17 cellular contexts compared by ENCODE assay signal in genomic region chr3:111311126-111311525, GRCh38.
DNase-seq lines count a peak whose midpoint lies in the region; ATAC-seq and TF ChIP-seq lines count a peak whose summit lies in the region.
"Had no signal": no experiment of that assay in that cellular context is flagged by ENCODE, and none has a peak within 500 bp of the region (broad histone marks: within the 10 kb centered on the region; RNA-seq: fewer than 3 reads in every experiment).

No MANE protein-coding gene starts in this region.

- TF ChIP-seq POLR2A in transverse colon (IDR thresholded peaks at IDR 0.05): no peak

- no peaks in the 10 kb centered on the region for H4K20me1 ChIP-seq in BLaER1

- POLR2A ChIA-PET in MCF 10A (lab: Yijun Ruan, JAX): interaction anchor here (0.5 kb wide), 1 partner anchor 1626 kb away, joined by 3 read pairs; no protein-coding TSS in a partner anchor

- H3K4me1 ChIP-seq in BLaER1: peaks cover 53% of the 10 kb centered on the region
- H3K4me1 ChIP-seq in transverse colon: peaks cover 0 to 29% (median 0%) of the 10 kb centered on the region in 4 donors
- H3K4me1 ChIP-seq: prostate gland had no signal

- peak overlapping the region; percentile 93 for H3K27ac Mint-ChIP-seq in T-helper 2 cell treated with Interferon-gamma antibody and Interleukin-4, amounts not matched to agents 5 μg/mL and 100 μg/mL, for 36 hours
- H3K27ac Mint-ChIP-seq in endothelial cell (ENCODE audit: unreplicated experiment): peak overlapping the region; percentile 8
- H3K27ac Mint-ChIP-seq in MCF 10A (ENCODE audit: low read depth, unreplicated experiment): no peak overlapping the region

- ATAC-seq in GM18511 (IDR thresholded peaks at IDR 0.05; ENCODE audit: unreplicated experiment): peak; percentile 33
- ATAC-seq in GM21447 (IDR thresholded peaks at IDR 0.05; ENCODE audit: unreplicated experiment): no peak

- peak overlapping the region; percentile 66 for H3K4me2 ChIP-seq in BLaER1

- CTCF ChIA-PET in MCF 10A (lab: Yijun Ruan, JAX): interaction anchor here (1.5 kb wide), 1 partner anchor 27 kb away, joined by 6 read pairs; no protein-coding TSS in a partner anchor

- H3K4me1 Mint-ChIP-seq in T-helper 2 cell treated with Interferon-gamma antibody and Interleukin-4, amounts not matched to agents 5 μg/mL and 100 μg/mL, for 36 hours (ENCODE audit: low read depth): peaks cover 40% of the 10 kb centered on the region
- H3K4me1 Mint-ChIP-seq in endothelial cell (ENCODE audit: unreplicated experiment) (peaks cover 18% of the 10 kb centered on the region), MCF 10A (ENCODE audit: insufficient read depth, unreplicated experiment) (no peaks in the 10 kb centered on the region)

- H3K27me3 ChIP-seq in BLaER1: no peaks in the 10 kb centered on the region
- H3K27me3 ChIP-seq in transverse colon: no peaks in the 10 kb centered on the region

- peak overlapping the region; percentile 65 for H3K4me3 Mint-ChIP-seq in T-helper 2 cell treated with Interferon-gamma antibody and Interleukin-4, amounts not matched to agents 5 μg/mL and 100 μg/mL, for 36 hours
- H3K4me3 Mint-ChIP-seq in endothelial cell (ENCODE audit: unreplicated experiment) (no peak overlapping the region), MCF 10A (ENCODE audit: unreplicated experiment) (no peak overlapping the region)

- H3K9ac ChIP-seq in BLaER1: peak overlapping the region; percentile 42; the same call in 1 of the 2 replicates

- intact Hi-C loops in transverse colon (cut with DNase I; ENCODE audit: low total_unique reads) (no loop called here), MCF 10A (cut with micrococcal nuclease) (no loop called here)

- H3K9me3 Mint-ChIP-seq in T-helper 2 cell treated with Interferon-gamma antibody and Interleukin-4, amounts not matched to agents 5 μg/mL and 100 μg/mL, for 36 hours: no peaks in the 10 kb centered on the region
- H3K9me3 Mint-ChIP-seq in endothelial cell (ENCODE audit: unreplicated experiment): no peaks in the 10 kb centered on the region
- H3K9me3 Mint-ChIP-seq in MCF 10A (ENCODE audit: unreplicated experiment): no peaks in the 10 kb centered on the region

- no TSS peak for BruUV-seq in MCF 10A (replicated peaks; lab: Mats Ljungman, UMichigan)

- no peak for TF ChIP-seq EP300 in transverse colon (IDR thresholded peaks at IDR 0.05; ENCODE audit: low read depth)

- H3K27me3 Mint-ChIP-seq in T-helper 2 cell treated with Interferon-gamma antibody and Interleukin-4, amounts not matched to agents 5 μg/mL and 100 μg/mL, for 36 hours (ENCODE audit: low read depth): no peaks in the 10 kb centered on the region
- H3K27me3 Mint-ChIP-seq in endothelial cell (ENCODE audit: unreplicated experiment): no peaks in the 10 kb centered on the region
- H3K27me3 Mint-ChIP-seq in MCF 10A (ENCODE audit: insufficient read depth, unreplicated experiment): no peaks in the 10 kb centered on the region

- no peaks in the 10 kb centered on the region for H3K36me3 Mint-ChIP-seq in T-helper 2 cell treated with Interferon-gamma antibody and Interleukin-4, amounts not matched to agents 5 μg/mL and 100 μg/mL, for 36 hours (ENCODE audit: low read depth)
- H3K36me3 Mint-ChIP-seq in endothelial cell (ENCODE audit: low read depth, unreplicated experiment) (no peaks in the 10 kb centered on the region), MCF 10A (ENCODE audit: insufficient read depth, unreplicated experiment) (no peaks in the 10 kb centered on the region)

- H3K4me3 ChIP-seq in BLaER1 (no peak overlapping the region), transverse colon (no peak overlapping the region)
- H3K4me3 ChIP-seq: prostate gland, SK-N-MC, thoracic aorta had no signal

- DNase-seq in T-helper 2 cell treated with Interferon-gamma antibody and Interleukin-4, amounts not matched to agents 5 μg/mL and 100 μg/mL, for 36 hours (ENCODE audit: low spot score): no peak
- DNase-seq in endothelial cell (ENCODE audit: low spot score) (no peak), transverse colon (no peak), MCF 10A (ENCODE audit: unreplicated experiment) (no peak), activated gamma-delta T cell (lab: John Stamatoyannopoulos, UW) (no peak)
- DNase-seq: activated effector memory CD4-positive, alpha-beta T cell treated with Interleukin-2 at 50 U/mL for 16 hours; central memory CD4-positive, alpha-beta T cell; DMS79; kidney; NCI-H1048; stimulated activated CD4-positive, alpha-beta T cell treated with anti-CD3 and anti-CD28 coated beads, Interleukin-15, amount 100 ng/mL, for 24 hours had no signal

- H3K27ac ChIP-seq in BLaER1 (peak overlapping the region; percentile 79), transverse colon (no peak overlapping the region)
- H3K27ac ChIP-seq: prostate gland, SK-N-MC, thoracic aorta had no signal

- in situ Hi-C loops in transverse colon (cut with MboI; ENCODE audit: low pct_ligation_motif_present in 1 of 4, low pct_unique_long_range_greater_than_20kb in 1 of 4, low sequenced_read_pairs in 3 of 4): no loop called here

- peaks cover 11% of the 10 kb centered on the region for H3K9me3 ChIP-seq in BLaER1
- no peaks in the 10 kb centered on the region for H3K9me3 ChIP-seq in transverse colon
- H3K9me3 ChIP-seq: prostate gland, thoracic aorta had no signal

- TF ChIP-seq CTCF in endothelial cell (IDR thresholded peaks at IDR 0.05; ENCODE audit: unreplicated experiment) (no peak), transverse colon (IDR thresholded peaks at IDR 0.05) (no peak), MCF 10A (IDR thresholded peaks at IDR 0.05; ENCODE audit: unreplicated experiment) (no peak)

- H3K36me3 ChIP-seq in BLaER1: no peaks in the 10 kb centered on the region
- H3K36me3 ChIP-seq in transverse colon: no peaks in the 10 kb centered on the region
- H3K36me3 ChIP-seq: prostate gland, thoracic aorta had no signal
